ENCODE assay signal across 1 cellular context in the genomic region with DNA sequence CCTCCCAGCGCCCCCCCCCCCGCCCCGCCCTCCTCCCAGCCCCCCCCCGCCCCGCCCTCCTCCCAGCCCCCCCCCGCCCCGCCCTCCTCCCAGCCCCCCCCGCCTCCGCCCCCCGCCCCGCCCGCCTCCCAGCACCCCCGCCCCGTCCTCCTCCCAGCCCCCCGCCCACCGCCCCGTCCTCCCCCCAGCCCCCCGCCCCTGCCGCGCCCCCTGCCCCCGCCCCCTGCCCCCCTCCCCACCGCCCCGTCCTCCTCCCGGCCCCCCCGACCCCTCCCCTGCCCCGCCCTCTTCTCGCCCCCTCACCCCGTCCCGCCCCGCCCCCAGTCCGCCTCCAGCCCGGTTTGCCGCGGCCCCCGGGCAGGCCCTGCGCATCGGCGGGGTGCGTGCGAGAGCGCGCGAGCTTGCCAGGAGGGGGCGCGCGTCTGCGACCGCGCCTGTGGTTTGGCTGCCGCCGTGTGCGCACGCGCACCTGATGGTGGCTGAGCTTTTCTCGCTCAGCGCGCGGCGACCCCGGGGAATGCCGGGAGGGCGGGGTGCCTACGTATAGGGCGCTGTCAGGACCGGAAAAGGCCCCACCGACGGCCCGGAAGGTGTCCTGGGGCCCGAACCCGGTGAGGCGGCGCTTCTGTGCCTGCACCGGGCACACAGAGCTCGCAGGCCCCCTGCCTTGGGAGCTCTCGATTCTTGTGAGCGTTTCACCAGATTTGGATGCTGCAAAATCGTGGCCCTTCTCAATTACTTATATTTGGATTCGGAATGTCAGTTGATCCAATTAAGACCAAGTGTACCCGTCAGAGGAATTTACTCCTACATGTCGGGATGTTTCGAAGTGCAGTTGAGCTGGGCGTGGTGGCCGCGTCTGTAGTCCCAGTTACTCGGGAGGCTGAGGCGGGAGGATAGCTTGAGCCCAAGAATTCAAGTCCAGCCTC.
A peak's percentile ranks its signal among the peaks of the same experiment; 100 is the strongest.
TF ChIP-seq lines count a peak whose summit lies in the region.

No MANE protein-coding gene starts in this region.

TF ChIP-seq in GM12878, 131 proteins besides CTCF, POLR2A, EP300 and RAD21 (continued from another document and continues in another):
- TF ChIP-seq SP1 (IDR thresholded peaks at IDR 0.05; ENCODE audit: low read depth, low read length) (peak; percentile 65), SMAD5 (IDR thresholded peaks at IDR 0.05; ENCODE audit: low read depth) (0 out of 2 replicates have a peak, but pooled peaks have one; percentile 26), SIN3A (IDR thresholded peaks at IDR 0.05; ENCODE audit: low read depth, low read length) (peak; percentile 58; the same call in 1 of the 2 replicates), TARDBP (IDR thresholded peaks at IDR 0.05; ENCODE audit: borderline replicate concordance) (no peak), SMARCA5 (IDR thresholded peaks at IDR 0.05) (no peak; the same call in 1 of the 2 replicates), PAX5 (IDR thresholded peaks at IDR 0.05; ENCODE audit: borderline replicate concordance, low read depth, low read length) (peak; percentile 60; the same call in 1 of the 2 replicates), RCOR1 (conservative IDR thresholded peaks at IDR 0.05; ENCODE audit: low read depth, low read length) (0 out of 2 replicates have a peak, but pooled peaks have one; percentile 26), ZSCAN29 (IDR thresholded peaks at IDR 0.05) (peak; percentile 27; the same call in 1 of the 2 replicates), EGR1 (IDR thresholded peaks at IDR 0.05; ENCODE audit: borderline replicate concordance in 1 of 2, low read depth in 2 of 2, low read length in 2 of 2) (peak in 1 of 2 experiments; percentile 52; a peak in 2 of 3 replicates), GATAD2B (conservative IDR thresholded peaks at IDR 0.05; ENCODE audit: low read depth) (peak; percentile 89; the same call in 1 of the 2 replicates), RAD51 (IDR thresholded peaks at IDR 0.05) (no peak), IKZF2 (IDR thresholded peaks at IDR 0.05) (peak in 1 of 2 experiments; percentile 22; a peak in 1 of 4 replicates), GABPA (IDR thresholded peaks at IDR 0.05; ENCODE audit: low read depth) (peak; percentile 88), CHD1 (IDR thresholded peaks at IDR 0.05; ENCODE audit: low read depth, low read length) (no peak), BHLHE40 (IDR thresholded peaks at IDR 0.05; ENCODE audit: borderline replicate concordance in 1 of 2, low read depth in 2 of 2, low read length in 1 of 2) (peak; percentile 71 to 90; a peak in 3 of 4 replicates), FOXM1 (IDR thresholded peaks at IDR 0.05; ENCODE audit: low read depth, low read length) (no peak), IKZF1 (conservative IDR thresholded peaks at IDR 0.05) (peak; percentile 92), ATF7 (IDR thresholded peaks at IDR 0.05; ENCODE audit: low read depth) (0 out of 2 replicates have a peak, but pooled peaks have one; percentile 48), RELA (IDR thresholded peaks at IDR 0.05; ENCODE audit: borderline replicate concordance, partially characterized antibody) (peak; percentile 92), WRNIP1 (IDR thresholded peaks at IDR 0.05; ENCODE audit: borderline replicate concordance, low read depth, low read length) (0 out of 2 replicates have a peak, but pooled peaks have one; percentile 90), SIX5 (IDR thresholded peaks at IDR 0.05; ENCODE audit: low read depth, low read length, severe bottlenecking) (no peak), MEF2B (IDR thresholded peaks at IDR 0.05; ENCODE audit: partially characterized antibody, poor library complexity, severe bottlenecking) (peak; percentile 24)
- TF ChIP-seq, protein P1, sequence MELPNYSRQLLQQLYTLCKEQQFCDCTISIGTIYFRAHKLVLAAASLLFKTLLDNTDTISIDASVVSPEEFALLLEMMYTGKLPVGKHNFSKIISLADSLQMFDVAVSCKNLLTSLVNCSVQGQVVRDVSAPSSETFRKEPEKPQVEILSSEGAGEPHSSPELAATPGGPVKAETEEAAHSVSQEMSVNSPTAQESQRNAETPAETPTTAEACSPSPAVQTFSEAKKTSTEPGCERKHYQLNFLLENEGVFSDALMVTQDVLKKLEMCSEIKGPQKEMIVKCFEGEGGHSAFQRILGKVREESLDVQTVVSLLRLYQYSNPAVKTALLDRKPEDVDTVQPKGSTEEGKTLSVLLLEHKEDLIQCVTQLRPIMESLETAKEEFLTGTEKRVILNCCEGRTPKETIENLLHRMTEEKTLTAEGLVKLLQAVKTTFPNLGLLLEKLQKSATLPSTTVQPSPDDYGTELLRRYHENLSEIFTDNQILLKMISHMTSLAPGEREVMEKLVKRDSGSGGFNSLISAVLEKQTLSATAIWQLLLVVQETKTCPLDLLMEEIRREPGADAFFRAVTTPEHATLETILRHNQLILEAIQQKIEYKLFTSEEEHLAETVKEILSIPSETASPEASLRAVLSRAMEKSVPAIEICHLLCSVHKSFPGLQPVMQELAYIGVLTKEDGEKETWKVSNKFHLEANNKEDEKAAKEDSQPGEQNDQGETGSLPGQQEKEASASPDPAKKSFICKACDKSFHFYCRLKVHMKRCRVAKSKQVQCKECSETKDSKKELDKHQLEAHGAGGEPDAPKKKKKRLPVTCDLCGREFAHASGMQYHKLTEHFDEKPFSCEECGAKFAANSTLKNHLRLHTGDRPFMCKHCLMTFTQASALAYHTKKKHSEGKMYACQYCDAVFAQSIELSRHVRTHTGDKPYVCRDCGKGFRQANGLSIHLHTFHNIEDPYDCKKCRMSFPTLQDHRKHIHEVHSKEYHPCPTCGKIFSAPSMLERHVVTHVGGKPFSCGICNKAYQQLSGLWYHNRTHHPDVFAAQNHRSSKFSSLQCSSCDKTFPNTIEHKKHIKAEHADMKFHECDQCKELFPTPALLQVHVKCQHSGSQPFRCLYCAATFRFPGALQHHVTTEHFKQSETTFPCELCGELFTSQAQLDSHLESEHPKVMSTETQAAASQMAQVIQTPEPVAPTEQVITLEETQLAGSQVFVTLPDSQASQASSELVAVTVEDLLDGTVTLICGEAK (IDR thresholded peaks at IDR 0.05; ENCODE audit: borderline replicate concordance): peak; percentile 94
- TF ChIP-seq, protein P2, sequence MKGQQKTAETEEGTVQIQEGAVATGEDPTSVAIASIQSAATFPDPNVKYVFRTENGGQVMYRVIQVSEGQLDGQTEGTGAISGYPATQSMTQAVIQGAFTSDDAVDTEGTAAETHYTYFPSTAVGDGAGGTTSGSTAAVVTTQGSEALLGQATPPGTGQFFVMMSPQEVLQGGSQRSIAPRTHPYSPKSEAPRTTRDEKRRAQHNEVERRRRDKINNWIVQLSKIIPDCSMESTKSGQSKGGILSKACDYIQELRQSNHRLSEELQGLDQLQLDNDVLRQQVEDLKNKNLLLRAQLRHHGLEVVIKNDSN (IDR thresholded peaks at IDR 0.05; ENCODE audit: borderline replicate concordance, extremely low read length, insufficient read depth, low read depth, low read length): peak; percentile 2
- TF ChIP-seq, protein P3, sequence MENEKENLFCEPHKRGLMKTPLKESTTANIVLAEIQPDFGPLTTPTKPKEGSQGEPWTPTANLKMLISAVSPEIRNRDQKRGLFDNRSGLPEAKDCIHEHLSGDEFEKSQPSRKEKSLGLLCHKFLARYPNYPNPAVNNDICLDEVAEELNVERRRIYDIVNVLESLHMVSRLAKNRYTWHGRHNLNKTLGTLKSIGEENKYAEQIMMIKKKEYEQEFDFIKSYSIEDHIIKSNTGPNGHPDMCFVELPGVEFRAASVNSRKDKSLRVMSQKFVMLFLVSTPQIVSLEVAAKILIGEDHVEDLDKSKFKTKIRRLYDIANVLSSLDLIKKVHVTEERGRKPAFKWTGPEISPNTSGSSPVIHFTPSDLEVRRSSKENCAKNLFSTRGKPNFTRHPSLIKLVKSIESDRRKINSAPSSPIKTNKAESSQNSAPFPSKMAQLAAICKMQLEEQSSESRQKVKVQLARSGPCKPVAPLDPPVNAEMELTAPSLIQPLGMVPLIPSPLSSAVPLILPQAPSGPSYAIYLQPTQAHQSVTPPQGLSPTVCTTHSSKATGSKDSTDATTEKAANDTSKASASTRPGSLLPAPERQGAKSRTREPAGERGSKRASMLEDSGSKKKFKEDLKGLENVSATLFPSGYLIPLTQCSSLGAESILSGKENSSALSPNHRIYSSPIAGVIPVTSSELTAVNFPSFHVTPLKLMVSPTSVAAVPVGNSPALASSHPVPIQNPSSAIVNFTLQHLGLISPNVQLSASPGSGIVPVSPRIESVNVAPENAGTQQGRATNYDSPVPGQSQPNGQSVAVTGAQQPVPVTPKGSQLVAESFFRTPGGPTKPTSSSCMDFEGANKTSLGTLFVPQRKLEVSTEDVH (IDR thresholded peaks at IDR 0.05; ENCODE audit: low read depth, partially characterized antibody): peak; percentile 50
- TF ChIP-seq, protein P4, sequence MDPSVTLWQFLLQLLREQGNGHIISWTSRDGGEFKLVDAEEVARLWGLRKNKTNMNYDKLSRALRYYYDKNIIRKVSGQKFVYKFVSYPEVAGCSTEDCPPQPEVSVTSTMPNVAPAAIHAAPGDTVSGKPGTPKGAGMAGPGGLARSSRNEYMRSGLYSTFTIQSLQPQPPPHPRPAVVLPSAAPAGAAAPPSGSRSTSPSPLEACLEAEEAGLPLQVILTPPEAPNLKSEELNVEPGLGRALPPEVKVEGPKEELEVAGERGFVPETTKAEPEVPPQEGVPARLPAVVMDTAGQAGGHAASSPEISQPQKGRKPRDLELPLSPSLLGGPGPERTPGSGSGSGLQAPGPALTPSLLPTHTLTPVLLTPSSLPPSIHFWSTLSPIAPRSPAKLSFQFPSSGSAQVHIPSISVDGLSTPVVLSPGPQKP (IDR thresholded peaks at IDR 0.05; ENCODE audit: low read depth, low read length): peak; percentile 81
- TF ChIP-seq, protein P5, sequence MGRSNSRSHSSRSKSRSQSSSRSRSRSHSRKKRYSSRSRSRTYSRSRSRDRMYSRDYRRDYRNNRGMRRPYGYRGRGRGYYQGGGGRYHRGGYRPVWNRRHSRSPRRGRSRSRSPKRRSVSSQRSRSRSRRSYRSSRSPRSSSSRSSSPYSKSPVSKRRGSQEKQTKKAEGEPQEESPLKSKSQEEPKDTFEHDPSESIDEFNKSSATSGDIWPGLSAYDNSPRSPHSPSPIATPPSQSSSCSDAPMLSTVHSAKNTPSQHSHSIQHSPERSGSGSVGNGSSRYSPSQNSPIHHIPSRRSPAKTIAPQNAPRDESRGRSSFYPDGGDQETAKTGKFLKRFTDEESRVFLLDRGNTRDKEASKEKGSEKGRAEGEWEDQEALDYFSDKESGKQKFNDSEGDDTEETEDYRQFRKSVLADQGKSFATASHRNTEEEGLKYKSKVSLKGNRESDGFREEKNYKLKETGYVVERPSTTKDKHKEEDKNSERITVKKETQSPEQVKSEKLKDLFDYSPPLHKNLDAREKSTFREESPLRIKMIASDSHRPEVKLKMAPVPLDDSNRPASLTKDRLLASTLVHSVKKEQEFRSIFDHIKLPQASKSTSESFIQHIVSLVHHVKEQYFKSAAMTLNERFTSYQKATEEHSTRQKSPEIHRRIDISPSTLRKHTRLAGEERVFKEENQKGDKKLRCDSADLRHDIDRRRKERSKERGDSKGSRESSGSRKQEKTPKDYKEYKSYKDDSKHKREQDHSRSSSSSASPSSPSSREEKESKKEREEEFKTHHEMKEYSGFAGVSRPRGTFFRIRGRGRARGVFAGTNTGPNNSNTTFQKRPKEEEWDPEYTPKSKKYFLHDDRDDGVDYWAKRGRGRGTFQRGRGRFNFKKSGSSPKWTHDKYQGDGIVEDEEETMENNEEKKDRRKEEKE (IDR thresholded peaks at IDR 0.05): no peak
- TF ChIP-seq, protein P6, sequence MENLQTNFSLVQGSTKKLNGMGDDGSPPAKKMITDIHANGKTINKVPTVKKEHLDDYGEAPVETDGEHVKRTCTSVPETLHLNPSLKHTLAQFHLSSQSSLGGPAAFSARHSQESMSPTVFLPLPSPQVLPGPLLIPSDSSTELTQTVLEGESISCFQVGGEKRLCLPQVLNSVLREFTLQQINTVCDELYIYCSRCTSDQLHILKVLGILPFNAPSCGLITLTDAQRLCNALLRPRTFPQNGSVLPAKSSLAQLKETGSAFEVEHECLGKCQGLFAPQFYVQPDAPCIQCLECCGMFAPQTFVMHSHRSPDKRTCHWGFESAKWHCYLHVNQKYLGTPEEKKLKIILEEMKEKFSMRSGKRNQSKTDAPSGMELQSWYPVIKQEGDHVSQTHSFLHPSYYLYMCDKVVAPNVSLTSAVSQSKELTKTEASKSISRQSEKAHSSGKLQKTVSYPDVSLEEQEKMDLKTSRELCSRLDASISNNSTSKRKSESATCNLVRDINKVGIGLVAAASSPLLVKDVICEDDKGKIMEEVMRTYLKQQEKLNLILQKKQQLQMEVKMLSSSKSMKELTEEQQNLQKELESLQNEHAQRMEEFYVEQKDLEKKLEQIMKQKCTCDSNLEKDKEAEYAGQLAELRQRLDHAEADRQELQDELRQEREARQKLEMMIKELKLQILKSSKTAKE (IDR thresholded peaks at IDR 0.05; ENCODE audit: low read depth, poor library complexity, severe bottlenecking): no peak
- TF ChIP-seq, protein P7, sequence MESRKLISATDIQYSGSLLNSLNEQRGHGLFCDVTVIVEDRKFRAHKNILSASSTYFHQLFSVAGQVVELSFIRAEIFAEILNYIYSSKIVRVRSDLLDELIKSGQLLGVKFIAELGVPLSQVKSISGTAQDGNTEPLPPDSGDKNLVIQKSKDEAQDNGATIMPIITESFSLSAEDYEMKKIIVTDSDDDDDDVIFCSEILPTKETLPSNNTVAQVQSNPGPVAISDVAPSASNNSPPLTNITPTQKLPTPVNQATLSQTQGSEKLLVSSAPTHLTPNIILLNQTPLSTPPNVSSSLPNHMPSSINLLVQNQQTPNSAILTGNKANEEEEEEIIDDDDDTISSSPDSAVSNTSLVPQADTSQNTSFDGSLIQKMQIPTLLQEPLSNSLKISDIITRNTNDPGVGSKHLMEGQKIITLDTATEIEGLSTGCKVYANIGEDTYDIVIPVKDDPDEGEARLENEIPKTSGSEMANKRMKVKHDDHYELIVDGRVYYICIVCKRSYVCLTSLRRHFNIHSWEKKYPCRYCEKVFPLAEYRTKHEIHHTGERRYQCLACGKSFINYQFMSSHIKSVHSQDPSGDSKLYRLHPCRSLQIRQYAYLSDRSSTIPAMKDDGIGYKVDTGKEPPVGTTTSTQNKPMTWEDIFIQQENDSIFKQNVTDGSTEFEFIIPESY (IDR thresholded peaks at IDR 0.05): no peak
- TF ChIP-seq, protein P8, sequence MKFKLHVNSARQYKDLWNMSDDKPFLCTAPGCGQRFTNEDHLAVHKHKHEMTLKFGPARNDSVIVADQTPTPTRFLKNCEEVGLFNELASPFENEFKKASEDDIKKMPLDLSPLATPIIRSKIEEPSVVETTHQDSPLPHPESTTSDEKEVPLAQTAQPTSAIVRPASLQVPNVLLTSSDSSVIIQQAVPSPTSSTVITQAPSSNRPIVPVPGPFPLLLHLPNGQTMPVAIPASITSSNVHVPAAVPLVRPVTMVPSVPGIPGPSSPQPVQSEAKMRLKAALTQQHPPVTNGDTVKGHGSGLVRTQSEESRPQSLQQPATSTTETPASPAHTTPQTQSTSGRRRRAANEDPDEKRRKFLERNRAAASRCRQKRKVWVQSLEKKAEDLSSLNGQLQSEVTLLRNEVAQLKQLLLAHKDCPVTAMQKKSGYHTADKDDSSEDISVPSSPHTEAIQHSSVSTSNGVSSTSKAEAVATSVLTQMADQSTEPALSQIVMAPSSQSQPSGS (IDR thresholded peaks at IDR 0.05; ENCODE audit: low read length): no peak
- TF ChIP-seq, protein P9, sequence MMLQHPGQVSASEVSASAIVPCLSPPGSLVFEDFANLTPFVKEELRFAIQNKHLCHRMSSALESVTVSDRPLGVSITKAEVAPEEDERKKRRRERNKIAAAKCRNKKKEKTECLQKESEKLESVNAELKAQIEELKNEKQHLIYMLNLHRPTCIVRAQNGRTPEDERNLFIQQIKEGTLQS (IDR thresholded peaks at IDR 0.05; ENCODE audit: borderline replicate concordance, extremely low read depth, low read depth, low read length): no peak
